1 cellular context compared by ENCODE assay signal in genomic region chr13:20353973-20354372, GRCh38.
TF ChIP-seq lines count a peak whose summit lies in the region.

No MANE protein-coding gene starts in this region.

TF ChIP-seq in K562, 482 proteins besides CTCF, POLR2A, EP300 and RAD21 (continued from another document):
- TF ChIP-seq ATF3 (IDR thresholded peaks at IDR 0.05) (peak; percentile 17; the same call in 1 of the 2 replicates), ATF3 (CRISPR knock-in tag; conservative IDR thresholded peaks at IDR 0.05) (no peak)
